8 cellular contexts compared by ENCODE assay signal in genomic region chr11:10307022-10307410, GRCh38. TPM values are rescaled to one million over a fixed set of nuclear protein-coding genes. Genes with fewer than 3 reads are reported as not detected.
DNase-seq lines count a peak whose midpoint lies in the region; ATAC-seq and TF ChIP-seq lines count a peak whose summit lies in the region.

No MANE protein-coding gene starts in this region.

- no peaks in the 10 kb centered on the region for H3K9me3 ChIP-seq in right cardiac atrium (ENCODE audit: control insufficient read depth, low read length)
- H3K9me3 ChIP-seq in spleen, result no peaks in the 10 kb centered on the region

- peaks cover 4% of the 10 kb centered on the region for H3K4me1 ChIP-seq in right cardiac atrium (ENCODE audit: control insufficient read depth, insufficient read depth, low read length)
- H3K4me1 ChIP-seq in spleen, result peaks cover 23 to 70% (median 59%) of the 10 kb centered on the region in 6 donors

- H3K27ac ChIP-seq in right cardiac atrium (ENCODE audit: low read length) (peak overlapping the region; percentile 85), spleen (peak overlapping the region in 6 of 8 donors; percentile 45 to 94 (median 82))

- no peak for TF ChIP-seq CTCF in spleen (IDR thresholded peaks at IDR 0.05 in 8 of 11, conservative IDR thresholded peaks at IDR 0.05 in 3 of 11)

- ATAC-seq in T-cell (replicated peaks in 1 of 4) (peak in 1 of 4 experiments; percentile 19), right cardiac atrium (no peak), GM18867 (IDR thresholded peaks at IDR 0.05; ENCODE audit: unreplicated experiment) (no peak), HG02973 (IDR thresholded peaks at IDR 0.05; ENCODE audit: unreplicated experiment) (no peak)

- peak overlapping the region; percentile 83 to 99 (median 90) for H3K4me3 Mint-ChIP-seq in T-cell

- H3K27me3 ChIP-seq in right cardiac atrium (ENCODE audit: control insufficient read depth, insufficient read depth) (no peaks in the 10 kb centered on the region), spleen (replicated peaks in 1 of 7) (peaks cover 0 to 37% (median 17%) of the 10 kb centered on the region in 7 donors)

- H3K4me1 Mint-ChIP-seq in T-cell, result peaks cover 39 to 51% (median 45%) of the 10 kb centered on the region in 3 donors

- no peaks in the 10 kb centered on the region for H3K9me3 Mint-ChIP-seq in T-cell

- TF ChIP-seq POLR2A in spleen (IDR thresholded peaks at IDR 0.05), result no peak

- DNase-seq in DMS53 treated with DMSO at 0.1 percent for 48 hours (lab: John Stamatoyannopoulos, UW; ENCODE audit: unreplicated experiment) (peak; percentile 64), DMS53 (lab: John Stamatoyannopoulos, UW) (no peak), T-cell (no peak), right cardiac atrium (no peak), spleen (no peak), AML-193 (lab: John Stamatoyannopoulos, UW) (no peak)

- peaks cover 0 to 9% (median 0%) of the 10 kb centered on the region in 6 donors for H3K36me3 ChIP-seq in spleen

- intact Hi-C loops in right cardiac atrium (cut with DNase I), result loop anchor here (5.0 to 10.0 kb wide), 5 partner anchors 100 to 550 kb away; no protein-coding TSS in a partner anchor
- intact Hi-C loops in spleen (cut with DNase I; ENCODE audit: low total_unique reads), result loop anchor here (5.0 kb wide), 1 partner anchor 100 kb away; no protein-coding TSS in a partner anchor

- H3K4me3 ChIP-seq in right cardiac atrium (ENCODE audit: low read length) (peak overlapping the region; percentile 48), spleen (peak overlapping the region; percentile 14 to 96 (median 69))

- H3K27ac Mint-ChIP-seq in T-cell, result no peak overlapping the region

- POLR2A ChIA-PET in T-cell (lab: Charles Lee), result no interaction called here

- H3K27me3 Mint-ChIP-seq in T-cell, result peaks cover 21 to 39% of the 10 kb centered on the region in 2 donors

- CTCF ChIA-PET in T-cell (lab: Charles Lee), result interaction anchor here (0.7 to 3.8 kb wide), 15 partner anchors 9 to 694 kb away, joined by 3 to 47 read pairs (median 4); no protein-coding TSS in a partner anchor

- H3K36me3 Mint-ChIP-seq in T-cell, result no peaks in the 10 kb centered on the region

- 19% methylated on average over 10 of the region's 10 CpGs for WGBS in right cardiac atrium
- 15 to 22% (median 21%) methylated on average over 10 of the region's 10 CpGs for WGBS in spleen, 5 donors

RNA-seq across cellular contexts. Expression of gene ADM, which starts 2.1 kb away (rescaled TPM):
- total RNA-seq in T-cell, result 1 to 10 TPM in 1 of 5 donors, under 1 TPM in 3, not detected in 1; 0.37 to 1.2 (median 0.64) TPM
- total RNA-seq in right cardiac atrium, result 100 to 1,000 TPM in 3 of 4 donors, 10 to 100 TPM in 1; 57.9 to 219 (median 166) TPM
- polyA plus RNA-seq in right cardiac atrium, result 151 TPM
- total RNA-seq in spleen, result 10 to 100 TPM; 25.6 to 88.0 (median 38.3) TPM
- 1 to 10 TPM; 5.2 to 7.8 (median 7.3) TPM for polyA plus RNA-seq in spleen

RNA-seq across cellular contexts. Expression of gene SBF2, which starts 13.0 kb away (rescaled TPM):
- total RNA-seq in T-cell, result 10 to 100 TPM in 4 of 5 donors, 1 to 10 TPM in 1; 9.5 to 23.5 (median 13.0) TPM
- 10 to 100 TPM; 20.5 to 32.2 (median 23.3) TPM for total RNA-seq in right cardiac atrium
- polyA plus RNA-seq in right cardiac atrium, result 10.8 TPM
- 10 to 100 TPM; 38.2 to 70.9 (median 67.3) TPM for total RNA-seq in spleen
- polyA plus RNA-seq in spleen, result 1 to 10 TPM; 3.6 to 5.0 (median 4.3) TPM

Comparison
In these comparisons a context has a peak if more than half of its experiments do, and no peak if none do; other contexts are left out.
1. RNA of gene ADM, which starts 2.1 kb away (total RNA-seq): 57.9 to 219 TPM in right cardiac atrium and 25.6 to 88.0 TPM in spleen; 0.37 to 1.2 TPM in T-cell; every median in the first group is over 10 times any median in the second.